In the genomic region with DNA sequence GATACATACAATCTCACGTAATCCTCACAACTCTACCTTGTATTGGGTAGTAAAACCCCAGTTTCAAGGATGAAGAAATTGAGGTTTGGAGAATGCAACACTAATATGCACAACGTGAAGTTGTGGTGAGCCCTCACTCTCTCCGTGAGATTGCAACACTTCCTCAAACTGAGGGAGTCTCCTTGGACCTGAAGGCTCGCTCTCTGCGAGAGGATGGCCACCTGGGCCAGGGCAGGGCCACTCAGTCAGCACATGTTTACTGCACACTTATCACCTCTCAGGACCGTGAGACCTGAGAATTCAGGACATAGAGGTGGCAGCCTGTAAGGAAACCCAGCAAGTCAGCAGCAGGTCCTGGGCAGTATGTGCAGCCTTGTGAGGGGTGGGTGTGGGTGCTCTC, we compare ENCODE assay signal across 14 cellular contexts. TPM values are rescaled to one million over a fixed set of nuclear protein-coding genes. Genes with fewer than 3 reads are reported as not detected.
A peak's percentile ranks its signal among the peaks of the same experiment; 100 is the strongest.
DNase-seq lines count a peak whose midpoint lies in the region; ATAC-seq and TF ChIP-seq lines count a peak whose summit lies in the region.
"Had no signal": no experiment of that assay in that cellular context is flagged by ENCODE, and none has a peak within 500 bp of the region (broad histone marks: within the 10 kb centered on the region; RNA-seq: fewer than 3 reads in every experiment).

No MANE protein-coding gene starts in this region.

- no peak for TF ChIP-seq POLR2A in upper lobe of left lung (IDR thresholded peaks at IDR 0.05)

- H3K36me3 Mint-ChIP-seq in activated naive CD8-positive, alpha-beta T cell = peaks cover 5% of the 10 kb centered on the region
- H3K36me3 Mint-ChIP-seq in activated naive CD8-positive, alpha-beta T cell treated with anti-CD3 and anti-CD28 coated beads for 36 hours = peaks cover 18% of the 10 kb centered on the region
- peaks cover 18% of the 10 kb centered on the region for H3K36me3 Mint-ChIP-seq in central memory CD8-positive, alpha-beta T cell (ENCODE audit: insufficient read depth)

- whole genome bisulfite sequencing in upper lobe of left lung, 2 donors = 49 to 73% methylated on average over 6 of the region's 6 CpGs

- no peak for DNase-seq in activated naive CD8-positive, alpha-beta T cell treated with anti-CD3 and anti-CD28 coated beads for 36 hours
- DNase-seq in SIG-M5 treated with dmso at 0.1 percent for 504 hours (lab: John Stamatoyannopoulos, UW; ENCODE audit: unreplicated experiment) = peak; percentile 91
- DNase-seq in central memory CD8-positive, alpha-beta T cell (ENCODE audit: low spot score in 2 of 2) = no peak
- peak in 1 of 2 donors; percentile 54 for DNase-seq in upper lobe of left lung
- DNase-seq in HCEC 1CT = no peak
- DNase-seq in NCI-H748 (lab: John Stamatoyannopoulos, UW; ENCODE audit: unreplicated experiment) = no peak
- DNase-seq in NAMALWA (ENCODE audit: low spot score) = no peak
- DNase-seq: DMS79 treated with DMSO at 0.1 percent for 48 hours, NCI-H1694, NCI-H526, ovary had no signal

- peak overlapping the region; percentile 63 for H3K4me3 Mint-ChIP-seq in activated naive CD8-positive, alpha-beta T cell
- no peak overlapping the region for H3K4me3 Mint-ChIP-seq in activated naive CD8-positive, alpha-beta T cell treated with anti-CD3 and anti-CD28 coated beads for 36 hours
- no peak overlapping the region for H3K4me3 Mint-ChIP-seq in central memory CD8-positive, alpha-beta T cell

- no peak overlapping the region for H3K4me3 ChIP-seq in upper lobe of left lung
- H3K4me3 ChIP-seq: hepatocyte, ovary had no signal

- ATAC-seq in central memory CD8-positive, alpha-beta T cell (replicated peaks; ENCODE audit: extremely low read depth, poor library complexity, severe bottlenecking) = no peak
- peak; percentile 9 to 50 for ATAC-seq in upper lobe of left lung (ENCODE audit: low FRiP score in 2 of 2)

- H3K27me3 ChIP-seq in upper lobe of left lung = no peaks in the 10 kb centered on the region
- H3K27me3 ChIP-seq: hepatocyte, ovary had no signal

- no peaks in the 10 kb centered on the region for H3K27me3 Mint-ChIP-seq in activated naive CD8-positive, alpha-beta T cell
- H3K27me3 Mint-ChIP-seq in activated naive CD8-positive, alpha-beta T cell treated with anti-CD3 and anti-CD28 coated beads for 36 hours = no peaks in the 10 kb centered on the region
- H3K27me3 Mint-ChIP-seq in central memory CD8-positive, alpha-beta T cell = no peaks in the 10 kb centered on the region

- H3K27ac Mint-ChIP-seq in activated naive CD8-positive, alpha-beta T cell = peak overlapping the region; percentile 83
- H3K27ac Mint-ChIP-seq in activated naive CD8-positive, alpha-beta T cell treated with anti-CD3 and anti-CD28 coated beads for 36 hours = no peak overlapping the region
- H3K27ac Mint-ChIP-seq in central memory CD8-positive, alpha-beta T cell (ENCODE audit: low read depth) = peak overlapping the region; percentile 81

- peak overlapping the region in 3 of 4 donors; percentile 16 to 76 (median 23) for H3K27ac ChIP-seq in upper lobe of left lung
- H3K27ac ChIP-seq: epithelial cell of prostate, hepatocyte, ovary had no signal

- TF ChIP-seq CTCF in upper lobe of left lung (IDR thresholded peaks at IDR 0.05) = no peak

- H3K9me3 Mint-ChIP-seq in activated naive CD8-positive, alpha-beta T cell (ENCODE audit: low read depth) = no peaks in the 10 kb centered on the region
- no peaks in the 10 kb centered on the region for H3K9me3 Mint-ChIP-seq in activated naive CD8-positive, alpha-beta T cell treated with anti-CD3 and anti-CD28 coated beads for 36 hours
- H3K9me3 Mint-ChIP-seq in central memory CD8-positive, alpha-beta T cell = no peaks in the 10 kb centered on the region

- peaks cover 17 to 46% (median 27%) of the 10 kb centered on the region in 4 donors for H3K4me1 ChIP-seq in upper lobe of left lung

- TF ChIP-seq EP300 in upper lobe of left lung (IDR thresholded peaks at IDR 0.05) = no peak

- no peaks in the 10 kb centered on the region for H3K9me3 ChIP-seq in upper lobe of left lung
- H3K9me3 ChIP-seq: ovary had no signal

- peaks cover 15 to 75% (median 53%) of the 10 kb centered on the region in 4 donors for H3K36me3 ChIP-seq in upper lobe of left lung
- H3K36me3 ChIP-seq: ovary had no signal

- H3K4me1 Mint-ChIP-seq in activated naive CD8-positive, alpha-beta T cell (ENCODE audit: low read depth) = peaks cover 55% of the 10 kb centered on the region
- H3K4me1 Mint-ChIP-seq in activated naive CD8-positive, alpha-beta T cell treated with anti-CD3 and anti-CD28 coated beads for 36 hours = peaks cover 42% of the 10 kb centered on the region
- H3K4me1 Mint-ChIP-seq in central memory CD8-positive, alpha-beta T cell = peaks cover 58% of the 10 kb centered on the region

RNA-seq across cellular contexts. Expression of a gene that starts 8.7 kb away (rescaled TPM):
- 10 to 100 TPM; 15.9 to 16.8 TPM for total RNA-seq in activated naive CD8-positive, alpha-beta T cell treated with anti-CD3 and anti-CD28 coated beads for 36 hours
- total RNA-seq in upper lobe of left lung = 10 to 100 TPM; 18.5 to 35.6 (median 22.5) TPM

RNA-seq across cellular contexts. Expression of a gene that starts 21.0 kb away (rescaled TPM):
- 10 to 100 TPM; 46.4 to 48.0 TPM for total RNA-seq in activated naive CD8-positive, alpha-beta T cell treated with anti-CD3 and anti-CD28 coated beads for 36 hours
- 10 to 100 TPM; 32.5 to 47.7 (median 45.8) TPM for total RNA-seq in upper lobe of left lung

RNA-seq across cellular contexts. Expression of a gene that starts 41.8 kb away (rescaled TPM):
- total RNA-seq in activated naive CD8-positive, alpha-beta T cell treated with anti-CD3 and anti-CD28 coated beads for 36 hours = 10 to 100 TPM; 59.1 to 62.2 TPM
- total RNA-seq in upper lobe of left lung = 100 to 1,000 TPM in 1 of 6 donors, 10 to 100 TPM in 5; 25.7 to 248 (median 34.1) TPM
